8 cellular contexts compared by ENCODE assay signal in genomic region chr18:58170051-58170450, GRCh38.
DNase-seq lines count a peak whose midpoint lies in the region; ATAC-seq and TF ChIP-seq lines count a peak whose summit lies in the region.
"Not testable (repeated sequence)": the region's sequence is repeated elsewhere in the genome, so short reads cannot be mapped to it uniquely, and the experiment has no call there.

No MANE protein-coding gene starts in this region.

- H3K4me1 Mint-ChIP-seq in osteocyte (ENCODE audit: unreplicated experiment), result peaks cover 10% of the 10 kb centered on the region
- H3K4me1 Mint-ChIP-seq in stimulated activated effector memory CD8-positive, alpha-beta T cell treated with anti-CD3 and anti-CD28 coated beads, Interleukin-12 subunit alpha, Interleukin-12 subunit beta, amount 100 ng/mL, for 72 hours, result not testable (repeated sequence)

- ATAC-seq in stimulated activated effector memory CD8-positive, alpha-beta T cell treated with anti-CD3 and anti-CD28 coated beads, Interleukin-12 subunit alpha, Interleukin-12 subunit beta, amount 100 ng/mL, for 72 hours, result not testable (repeated sequence)

- not testable (repeated sequence) for H3K4me3 Mint-ChIP-seq in osteocyte (ENCODE audit: unreplicated experiment); stimulated activated effector memory CD8-positive, alpha-beta T cell treated with anti-CD3 and anti-CD28 coated beads, Interleukin-12 subunit alpha, Interleukin-12 subunit beta, amount 100 ng/mL, for 72 hours

- H3K27me3 Mint-ChIP-seq in osteocyte (ENCODE audit: unreplicated experiment), result not testable (repeated sequence)

- not testable (repeated sequence) for H3K9me3 Mint-ChIP-seq in osteocyte (ENCODE audit: unreplicated experiment); stimulated activated effector memory CD8-positive, alpha-beta T cell treated with anti-CD3 and anti-CD28 coated beads, Interleukin-12 subunit alpha, Interleukin-12 subunit beta, amount 100 ng/mL, for 72 hours

- DNase-seq in DMS 273 (lab: John Stamatoyannopoulos, UW; ENCODE audit: unreplicated experiment) (peak; percentile 21), NCI-H1694 (lab: John Stamatoyannopoulos, UW) (peak; percentile 15), NCI-H1694 treated with DMSO at 0.1 percent for 48 hours (lab: John Stamatoyannopoulos, UW) (peak; percentile 31), islet precursor cell (peak; percentile 15), osteocyte (ENCODE audit: extremely low spot score, unreplicated experiment) (peak; percentile 53), ureter (ENCODE audit: low spot score) (peak; percentile 3)
- DNase-seq in activated CD8-positive, alpha-beta memory T cell treated with anti-CD3 and anti-CD28 coated beads for 24 hours, result peak; percentile 1
- DNase-seq in stimulated activated effector memory CD8-positive, alpha-beta T cell treated with anti-CD3 and anti-CD28 coated beads, Interleukin-12 subunit alpha, Interleukin-12 subunit beta, amount 100 ng/mL, for 72 hours (ENCODE audit: low spot score in 2 of 2), result not testable (repeated sequence)

- not testable (repeated sequence) for H3K27ac Mint-ChIP-seq in osteocyte (ENCODE audit: unreplicated experiment)
- peak overlapping the region; percentile 21 for H3K27ac Mint-ChIP-seq in stimulated activated effector memory CD8-positive, alpha-beta T cell treated with anti-CD3 and anti-CD28 coated beads, Interleukin-12 subunit alpha, Interleukin-12 subunit beta, amount 100 ng/mL, for 72 hours

- not testable (repeated sequence) for H3K36me3 Mint-ChIP-seq in osteocyte (ENCODE audit: unreplicated experiment); stimulated activated effector memory CD8-positive, alpha-beta T cell treated with anti-CD3 and anti-CD28 coated beads, Interleukin-12 subunit alpha, Interleukin-12 subunit beta, amount 100 ng/mL, for 72 hours

- not testable (repeated sequence) for TF ChIP-seq CTCF in osteocyte (IDR thresholded peaks at IDR 0.05)
